Comparison of ENCODE assay signal across 8 cellular contexts in the genomic region with DNA sequence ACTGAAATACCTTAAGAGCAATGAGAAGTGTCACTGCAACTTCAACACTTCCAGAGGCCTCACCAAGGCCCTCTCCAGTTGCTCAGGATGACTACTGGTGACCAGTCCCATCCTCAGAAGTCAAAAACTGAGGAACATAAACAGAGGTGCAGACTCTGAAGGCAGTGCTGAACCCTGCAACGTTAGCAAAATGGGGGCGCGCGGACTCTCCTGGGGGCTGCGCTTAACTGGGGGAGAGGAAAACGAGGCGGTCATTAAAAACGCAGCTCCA. TPM values are rescaled to one million over a fixed set of nuclear protein-coding genes. Genes with fewer than 3 reads are reported as not detected.
DNase-seq lines count a peak whose midpoint lies in the region; ATAC-seq and TF ChIP-seq lines count a peak whose summit lies in the region.

No MANE protein-coding gene starts in this region.

- H4K20me1 ChIP-seq in DND-41 (ENCODE audit: insufficient read depth, low read length) (peaks cover 41% of the 10 kb centered on the region), PC-3 (ENCODE audit: low read length) (peaks cover 14% of the 10 kb centered on the region; the same call in 1 of the 2 replicates)

- intact Hi-C loops in PC-3 (cut with micrococcal nuclease) (loop anchor here (5.0 kb wide), 2 partner anchors 272 to 582 kb away; partner anchors contain the start of gene PPP1R2), esophagus muscularis mucosa (cut with DNase I) (loop anchor here (1.0 to 5.0 kb wide), 2 partner anchors 172 to 252 kb away; partner anchors contain the start of gene ACAP2)

- POLR2A ChIA-PET in PC-3 (lab: Charles Lee; ENCODE audit: unreplicated experiment): interaction anchor here (0.6 to 0.7 kb wide), 3 partner anchors 168 to 588 kb away, joined by 3 to 4 read pairs (median 3); no protein-coding TSS in a partner anchor

- no peaks in the 10 kb centered on the region for H3F3A ChIP-seq in PC-3 (ENCODE audit: low read length, unreplicated experiment)

- peak overlapping the region; percentile 41 to 98; a peak in 3 of 4 replicates for H3K4me3 ChIP-seq in DND-41 (ENCODE audit: low read depth in 1 of 2, low read length in 2 of 2)
- peak overlapping the region; percentile 82 for H3K4me3 ChIP-seq in PC-3 (ENCODE audit: low read length)
- H3K4me3 ChIP-seq in esophagus muscularis mucosa: peak overlapping the region; percentile 70 to 90 (median 84)
- H3K4me3 ChIP-seq in parathyroid adenoma (ENCODE audit: low read depth, low read length): peak overlapping the region; percentile 63

- TF ChIP-seq POLR2A in esophagus muscularis mucosa (IDR thresholded peaks at IDR 0.05; ENCODE audit: low read depth): no peak

- peak overlapping the region; percentile 80; the same call in 1 of the 2 replicates for H3K27ac ChIP-seq in DND-41 (ENCODE audit: low read length)
- H3K27ac ChIP-seq in PC-3 (ENCODE audit: low read length): no peak overlapping the region
- H3K27ac ChIP-seq in esophagus muscularis mucosa (replicated peaks in 1 of 4): peak overlapping the region; percentile 85 to 90 (median 86)
- H3K27ac ChIP-seq in parathyroid adenoma: peak overlapping the region; percentile 67

- H3K9me3 ChIP-seq in DND-41 (ENCODE audit: insufficient read depth, low read length, severe bottlenecking) (no peaks in the 10 kb centered on the region), PC-3 (ENCODE audit: low read length) (no peaks in the 10 kb centered on the region), esophagus muscularis mucosa (no peaks in the 10 kb centered on the region), parathyroid adenoma (ENCODE audit: control insufficient read depth, low read length) (no peaks in the 10 kb centered on the region)

- H3K4me1 ChIP-seq in DND-41 (ENCODE audit: insufficient read depth, low read length) (peaks cover 31% of the 10 kb centered on the region), PC-3 (ENCODE audit: insufficient read depth, low read length) (peaks cover 21% of the 10 kb centered on the region), esophagus muscularis mucosa (peaks cover 21 to 30% (median 27%) of the 10 kb centered on the region in 4 donors), parathyroid adenoma (peaks cover 9% of the 10 kb centered on the region)

- peaks cover 39% of the 10 kb centered on the region for H3K79me2 ChIP-seq in DND-41 (ENCODE audit: insufficient read depth, low read length)
- peaks cover 51% of the 10 kb centered on the region for H3K79me2 ChIP-seq in PC-3 (ENCODE audit: low read length)
- H3K79me2 ChIP-seq in parathyroid adenoma: peaks cover 16% of the 10 kb centered on the region

- CTCF ChIA-PET in PC-3 (lab: Charles Lee): interaction anchor here (0.8 to 2.9 kb wide), 5 partner anchors 72 to 587 kb away, joined by 3 to 20 read pairs (median 13); partner anchors contain the start of genes ACAP2 and PPP1R2

- H2AFZ ChIP-seq in DND-41 (ENCODE audit: low read depth, low read length) (peak overlapping the region; percentile 95), PC-3 (ENCODE audit: low read length) (peak overlapping the region; percentile 97; the same call in 1 of the 2 replicates), parathyroid adenoma (peak overlapping the region; percentile 98)

- no peak for DNase-seq in DND-41
- DNase-seq in PC-3: no peak
- no peak for DNase-seq in esophagus muscularis mucosa (ENCODE audit: extremely low spot score)
- no peak for DNase-seq in GM13976 (ENCODE audit: low spot score)
- DNase-seq in NCI-H2029 (lab: John Stamatoyannopoulos, UW): no peak
- DNase-seq in nucleus accumbens (lab: John Stamatoyannopoulos, UW): no peak

- no peaks in the 10 kb centered on the region for H3K9me2 ChIP-seq in PC-3 (replicated peaks; ENCODE audit: low read length)

- TF ChIP-seq EP300 in esophagus muscularis mucosa (IDR thresholded peaks at IDR 0.05): no peak

- ATAC-seq in DND-41 (ENCODE audit: insufficient read depth, low read depth) (no peak), PC-3 (no peak), HG03342 (IDR thresholded peaks at IDR 0.05; ENCODE audit: unreplicated experiment) (no peak)

- peaks cover 16% of the 10 kb centered on the region for H3K36me3 ChIP-seq in DND-41 (ENCODE audit: insufficient read depth, low read length)
- H3K36me3 ChIP-seq in PC-3 (ENCODE audit: low read depth, low read length): peaks cover 12% of the 10 kb centered on the region
- H3K36me3 ChIP-seq in esophagus muscularis mucosa: peaks cover 0 to 20% (median 0%) of the 10 kb centered on the region in 4 donors
- H3K36me3 ChIP-seq in parathyroid adenoma (ENCODE audit: control insufficient read depth, insufficient read depth, low read length): no peaks in the 10 kb centered on the region

- H3K4me2 ChIP-seq in DND-41 (ENCODE audit: insufficient read depth, low read length): peak overlapping the region; percentile 95
- peak overlapping the region; percentile 96 for H3K4me2 ChIP-seq in PC-3 (ENCODE audit: low read length)
- peak overlapping the region; percentile 90 for H3K4me2 ChIP-seq in parathyroid adenoma (ENCODE audit: low read length)

- H3K9ac ChIP-seq in DND-41 (ENCODE audit: low read depth, low read length) (peak overlapping the region; percentile 79), PC-3 (ENCODE audit: low read length) (peak overlapping the region; percentile 77), parathyroid adenoma (peak overlapping the region; percentile 39)

- no peaks in the 10 kb centered on the region for H3K27me3 ChIP-seq in DND-41 (ENCODE audit: insufficient read depth, low read length, poor library complexity)
- H3K27me3 ChIP-seq in PC-3 (ENCODE audit: low read length): no peaks in the 10 kb centered on the region
- H3K27me3 ChIP-seq in esophagus muscularis mucosa: no peaks in the 10 kb centered on the region
- no peaks in the 10 kb centered on the region for H3K27me3 ChIP-seq in parathyroid adenoma (ENCODE audit: control insufficient read depth, insufficient read depth, low read length)

- in situ Hi-C loops in GM13976 (cut with MboI; ENCODE audit: low sequenced_read_pairs, unreplicated experiment): loop anchor here (5.0 kb wide), 1 partner anchor 252 kb away; no protein-coding TSS in a partner anchor

- TF ChIP-seq CTCF in DND-41 (IDR thresholded peaks at IDR 0.05; ENCODE audit: borderline replicate concordance, extremely low read depth, low read length, poor library complexity, severe bottlenecking) (no peak), PC-3 (conservative IDR thresholded peaks at IDR 0.05; ENCODE audit: low read depth, low read length) (no peak), esophagus muscularis mucosa (IDR thresholded peaks at IDR 0.05) (no peak), parathyroid adenoma (IDR thresholded peaks at IDR 0.05) (no peak), GM13976 (IDR thresholded peaks at IDR 0.05; ENCODE audit: borderline replicate concordance, control extremely low read depth, extremely low read depth, insufficient read depth, missing control alignments) (no peak)

- no TSS peak for BruUV-seq in PC-3 (replicated peaks; lab: Mats Ljungman, UMichigan)

- WGBS in esophagus muscularis mucosa: 4% methylated on average over 8 of the region's 8 CpGs

RNA-seq across cellular contexts. Expression of gene XXYLT1, which starts 0.9 kb away (rescaled TPM):
- total RNA-seq in PC-3 (2014; rRNA removed) (25.5 and 27.8 TPM in 2 replicates), esophagus muscularis mucosa (10 to 100 TPM in 3 of 4 donors, 1 to 10 TPM in 1; 8.8 to 18.5 (median 13.9) TPM)
